In the genomic region with DNA sequence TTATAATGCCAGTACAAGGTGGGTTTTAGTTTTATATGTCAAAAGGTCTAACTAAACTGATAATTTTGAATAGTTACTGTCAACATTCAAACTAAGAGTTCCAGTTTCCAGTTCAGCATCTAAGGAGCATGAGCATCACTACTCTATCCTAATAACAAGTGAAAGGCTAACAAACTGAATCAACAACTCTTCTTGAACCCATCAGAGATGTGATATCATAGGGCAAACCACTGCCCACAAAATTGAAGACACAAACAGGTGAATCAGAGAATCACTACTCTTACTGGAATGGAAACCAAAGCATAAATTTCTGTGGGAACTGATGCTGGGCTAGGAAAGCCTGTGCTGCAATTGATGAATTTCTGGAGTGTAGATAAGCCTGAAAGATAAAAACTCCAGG, we compare ENCODE assay signal across 20 cellular contexts.
DNase-seq lines count a peak whose midpoint lies in the region; ATAC-seq and TF ChIP-seq lines count a peak whose summit lies in the region.
"Had no signal": no experiment of that assay in that cellular context is flagged by ENCODE, and none has a peak within 500 bp of the region (broad histone marks: within the 10 kb centered on the region; RNA-seq: fewer than 3 reads in every experiment).

No MANE protein-coding gene starts in this region.

- DNase-seq in activated CD8-positive, alpha-beta T cell treated with anti-CD3 and anti-CD28 coated beads for 36 hours, result peak; percentile 19
- DNase-seq in activated CD8-positive, alpha-beta T cell treated with anti-CD3 and anti-CD28 coated beads, Interleukin-2, amount 10 ng/mL, durations not matched to agents 7 days and 5 days, result no peak
- DNase-seq in activated naive CD8-positive, alpha-beta T cell treated with anti-CD3 and anti-CD28 coated beads, Interleukin-2, amount 50 U/mL, for 24 hours, result no peak
- no peak for DNase-seq in activated naive CD8-positive, alpha-beta T cell treated with anti-CD3 and anti-CD28 coated beads for 36 hours
- DNase-seq in stimulated activated effector memory CD8-positive, alpha-beta T cell treated with anti-CD3 and anti-CD28 coated beads, Interleukin-12 subunit alpha, Interleukin-12 subunit beta, amount 100 ng/mL, for 72 hours (ENCODE audit: low spot score in 2 of 2), result no peak
- DNase-seq in DMS 273 (lab: John Stamatoyannopoulos, UW; ENCODE audit: unreplicated experiment) (no peak), SHP77 (lab: John Stamatoyannopoulos, UW) (no peak)
- DNase-seq: 8988T; ACHN; AML-193; BE2C; CD4-positive, alpha-beta T cell; CD8-positive, alpha-beta memory T cell; DMS53; DMS79 treated with DMSO at 0.1 percent for 48 hours; GF-D8; GOT3; HFFc6 had no signal

- no peak overlapping the region for H3K4me3 Mint-ChIP-seq in activated CD8-positive, alpha-beta T cell treated with anti-CD3 and anti-CD28 coated beads for 36 hours
- no peak overlapping the region for H3K4me3 Mint-ChIP-seq in activated CD8-positive, alpha-beta T cell treated with anti-CD3 and anti-CD28 coated beads, Interleukin-2, amount 10 ng/mL, durations not matched to agents 7 days and 5 days
- no peak overlapping the region for H3K4me3 Mint-ChIP-seq in activated naive CD8-positive, alpha-beta T cell treated with anti-CD3 and anti-CD28 coated beads, Interleukin-2, amount 50 U/mL, for 24 hours
- no peak overlapping the region for H3K4me3 Mint-ChIP-seq in activated naive CD8-positive, alpha-beta T cell treated with anti-CD3 and anti-CD28 coated beads for 36 hours
- H3K4me3 Mint-ChIP-seq in stimulated activated effector memory CD8-positive, alpha-beta T cell treated with anti-CD3 and anti-CD28 coated beads, Interleukin-12 subunit alpha, Interleukin-12 subunit beta, amount 100 ng/mL, for 72 hours, result no peak overlapping the region
- H3K4me3 Mint-ChIP-seq: CD14-positive monocyte; CD4-positive, alpha-beta T cell; CD8-positive, alpha-beta memory T cell; HFFc6 had no signal

- POLR2A ChIA-PET in activated CD8-positive, alpha-beta T cell treated with anti-CD3 and anti-CD28 coated beads for 36 hours (lab: Charles Lee), result interaction anchor here (0.6 kb wide), 1 partner anchor 480 kb away, joined by 3 read pairs; no protein-coding TSS in a partner anchor
- POLR2A ChIA-PET in activated CD8-positive, alpha-beta T cell treated with anti-CD3 and anti-CD28 coated beads, Interleukin-2, amount 10 ng/mL, durations not matched to agents 7 days and 5 days (lab: Charles Lee), result no interaction called here

- no peaks in the 10 kb centered on the region for H3K27me3 Mint-ChIP-seq in activated CD8-positive, alpha-beta T cell treated with anti-CD3 and anti-CD28 coated beads for 36 hours
- H3K27me3 Mint-ChIP-seq in activated CD8-positive, alpha-beta T cell treated with anti-CD3 and anti-CD28 coated beads, Interleukin-2, amount 10 ng/mL, durations not matched to agents 7 days and 5 days (ENCODE audit: low read depth), result no peaks in the 10 kb centered on the region
- no peaks in the 10 kb centered on the region for H3K27me3 Mint-ChIP-seq in activated naive CD8-positive, alpha-beta T cell treated with anti-CD3 and anti-CD28 coated beads, Interleukin-2, amount 50 U/mL, for 24 hours
- no peaks in the 10 kb centered on the region for H3K27me3 Mint-ChIP-seq in activated naive CD8-positive, alpha-beta T cell treated with anti-CD3 and anti-CD28 coated beads for 36 hours
- H3K27me3 Mint-ChIP-seq: CD4-positive, alpha-beta T cell; CD8-positive, alpha-beta memory T cell had no signal

- intact Hi-C loops in activated CD8-positive, alpha-beta T cell treated with anti-CD3 and anti-CD28 coated beads for 36 hours (cut with micrococcal nuclease), result no loop called here

- no peaks in the 10 kb centered on the region for H3K9me3 Mint-ChIP-seq in activated CD8-positive, alpha-beta T cell treated with anti-CD3 and anti-CD28 coated beads for 36 hours
- no peaks in the 10 kb centered on the region for H3K9me3 Mint-ChIP-seq in activated CD8-positive, alpha-beta T cell treated with anti-CD3 and anti-CD28 coated beads, Interleukin-2, amount 10 ng/mL, durations not matched to agents 7 days and 5 days (ENCODE audit: insufficient read depth)
- no peaks in the 10 kb centered on the region for H3K9me3 Mint-ChIP-seq in activated naive CD8-positive, alpha-beta T cell treated with anti-CD3 and anti-CD28 coated beads, Interleukin-2, amount 50 U/mL, for 24 hours
- H3K9me3 Mint-ChIP-seq in activated naive CD8-positive, alpha-beta T cell treated with anti-CD3 and anti-CD28 coated beads for 36 hours, result peaks cover 3% of the 10 kb centered on the region
- no peaks in the 10 kb centered on the region for H3K9me3 Mint-ChIP-seq in stimulated activated effector memory CD8-positive, alpha-beta T cell treated with anti-CD3 and anti-CD28 coated beads, Interleukin-12 subunit alpha, Interleukin-12 subunit beta, amount 100 ng/mL, for 72 hours
- H3K9me3 Mint-ChIP-seq: CD14-positive monocyte; CD4-positive, alpha-beta T cell; CD8-positive, alpha-beta memory T cell had no signal

- no peak for TF ChIP-seq CTCF in activated CD8-positive, alpha-beta T cell treated with anti-CD3 and anti-CD28 coated beads for 36 hours (IDR thresholded peaks at IDR 0.05)

- ATAC-seq in activated CD8-positive, alpha-beta T cell treated with anti-CD3 and anti-CD28 coated beads for 36 hours, result peak; percentile 37
- no peak for ATAC-seq in activated CD8-positive, alpha-beta T cell treated with anti-CD3 and anti-CD28 coated beads, Interleukin-2, amount 10 ng/mL, durations not matched to agents 7 days and 5 days
- ATAC-seq in activated naive CD8-positive, alpha-beta T cell treated with anti-CD3 and anti-CD28 coated beads, Interleukin-2, amount 50 U/mL, for 24 hours, result peak; percentile 79
- ATAC-seq in stimulated activated effector memory CD8-positive, alpha-beta T cell treated with anti-CD3 and anti-CD28 coated beads, Interleukin-12 subunit alpha, Interleukin-12 subunit beta, amount 100 ng/mL, for 72 hours, result peak; percentile 58
- ATAC-seq: A549 had no signal

- H3K36me3 Mint-ChIP-seq in activated CD8-positive, alpha-beta T cell treated with anti-CD3 and anti-CD28 coated beads for 36 hours (ENCODE audit: low read depth), result no peaks in the 10 kb centered on the region
- no peaks in the 10 kb centered on the region for H3K36me3 Mint-ChIP-seq in activated CD8-positive, alpha-beta T cell treated with anti-CD3 and anti-CD28 coated beads, Interleukin-2, amount 10 ng/mL, durations not matched to agents 7 days and 5 days (ENCODE audit: low read depth)
- H3K36me3 Mint-ChIP-seq in activated naive CD8-positive, alpha-beta T cell treated with anti-CD3 and anti-CD28 coated beads, Interleukin-2, amount 50 U/mL, for 24 hours (ENCODE audit: low read depth), result no peaks in the 10 kb centered on the region
- H3K36me3 Mint-ChIP-seq in activated naive CD8-positive, alpha-beta T cell treated with anti-CD3 and anti-CD28 coated beads for 36 hours, result no peaks in the 10 kb centered on the region
- H3K36me3 Mint-ChIP-seq in stimulated activated effector memory CD8-positive, alpha-beta T cell treated with anti-CD3 and anti-CD28 coated beads, Interleukin-12 subunit alpha, Interleukin-12 subunit beta, amount 100 ng/mL, for 72 hours, result no peaks in the 10 kb centered on the region
- H3K36me3 Mint-ChIP-seq: CD14-positive monocyte had no signal

- CTCF ChIA-PET in activated CD8-positive, alpha-beta T cell treated with anti-CD3 and anti-CD28 coated beads for 36 hours (lab: Charles Lee), result no interaction called here
- CTCF ChIA-PET in activated CD8-positive, alpha-beta T cell treated with anti-CD3 and anti-CD28 coated beads, Interleukin-2, amount 10 ng/mL, durations not matched to agents 7 days and 5 days (lab: Charles Lee), result no interaction called here

- no peak overlapping the region for H3K27ac Mint-ChIP-seq in activated CD8-positive, alpha-beta T cell treated with anti-CD3 and anti-CD28 coated beads for 36 hours
- H3K27ac Mint-ChIP-seq in activated CD8-positive, alpha-beta T cell treated with anti-CD3 and anti-CD28 coated beads, Interleukin-2, amount 10 ng/mL, durations not matched to agents 7 days and 5 days, result no peak overlapping the region
- H3K27ac Mint-ChIP-seq in activated naive CD8-positive, alpha-beta T cell treated with anti-CD3 and anti-CD28 coated beads, Interleukin-2, amount 50 U/mL, for 24 hours, result no peak overlapping the region
- H3K27ac Mint-ChIP-seq in activated naive CD8-positive, alpha-beta T cell treated with anti-CD3 and anti-CD28 coated beads for 36 hours, result no peak overlapping the region
- no peak overlapping the region for H3K27ac Mint-ChIP-seq in stimulated activated effector memory CD8-positive, alpha-beta T cell treated with anti-CD3 and anti-CD28 coated beads, Interleukin-12 subunit alpha, Interleukin-12 subunit beta, amount 100 ng/mL, for 72 hours
- H3K27ac Mint-ChIP-seq: CD14-positive monocyte; CD4-positive, alpha-beta T cell; CD8-positive, alpha-beta memory T cell; HFFc6 had no signal

- no peaks in the 10 kb centered on the region for H3K4me1 Mint-ChIP-seq in activated CD8-positive, alpha-beta T cell treated with anti-CD3 and anti-CD28 coated beads for 36 hours (ENCODE audit: low read depth)
- H3K4me1 Mint-ChIP-seq in activated CD8-positive, alpha-beta T cell treated with anti-CD3 and anti-CD28 coated beads, Interleukin-2, amount 10 ng/mL, durations not matched to agents 7 days and 5 days (ENCODE audit: low read depth), result peaks cover 3% of the 10 kb centered on the region
- H3K4me1 Mint-ChIP-seq in activated naive CD8-positive, alpha-beta T cell treated with anti-CD3 and anti-CD28 coated beads, Interleukin-2, amount 50 U/mL, for 24 hours, result peaks cover 4% of the 10 kb centered on the region
- H3K4me1 Mint-ChIP-seq in activated naive CD8-positive, alpha-beta T cell treated with anti-CD3 and anti-CD28 coated beads for 36 hours, result peaks cover 2% of the 10 kb centered on the region
- no peaks in the 10 kb centered on the region for H3K4me1 Mint-ChIP-seq in stimulated activated effector memory CD8-positive, alpha-beta T cell treated with anti-CD3 and anti-CD28 coated beads, Interleukin-12 subunit alpha, Interleukin-12 subunit beta, amount 100 ng/mL, for 72 hours
- H3K4me1 Mint-ChIP-seq: CD14-positive monocyte; CD8-positive, alpha-beta memory T cell had no signal
